ENCODE assay signal across 19 cellular contexts in the genomic region with DNA sequence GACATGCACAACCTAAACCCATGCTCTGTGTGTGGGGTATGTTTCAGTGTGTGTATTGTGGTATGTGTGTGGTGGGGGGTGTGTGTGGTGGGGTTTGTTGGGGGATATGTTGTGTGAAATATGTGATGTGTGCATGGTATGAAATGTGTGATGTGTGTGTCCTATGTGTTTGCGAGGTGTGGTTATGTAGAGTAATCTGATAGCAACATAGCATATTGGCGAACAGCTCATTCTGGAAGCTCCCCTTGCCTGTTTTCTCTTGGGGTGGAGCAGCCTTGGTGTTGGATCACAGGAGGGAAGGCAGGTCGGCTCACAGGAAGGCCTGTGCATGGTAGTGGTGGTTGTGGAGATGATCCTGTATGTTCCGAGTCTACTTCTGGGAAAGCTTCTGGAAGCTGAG.
"Had no signal": no experiment of that assay in that cellular context is flagged by ENCODE, and none has a peak within 500 bp of the region (broad histone marks: within the 10 kb centered on the region; RNA-seq: fewer than 3 reads in every experiment).

No MANE protein-coding gene starts in this region.

- H3K9me3 ChIP-seq: prostate gland, SJCRH30, thoracic aorta had no signal

- H3K4me3 ChIP-seq: prostate gland, SJCRH30, smooth muscle cell, thoracic aorta had no signal

- H3K27me3 Mint-ChIP-seq: activated CD4-positive, alpha-beta memory T cell treated with anti-CD3 and anti-CD28 coated beads for 36 hours; activated CD8-positive, alpha-beta memory T cell treated with anti-CD3 and anti-CD28 coated beads, Interleukin-2, amount 10 ng/mL, durations not matched to agents 7 days and 5 days; T-helper 17 cell had no signal

- H3K4me3 Mint-ChIP-seq: activated CD4-positive, alpha-beta memory T cell treated with anti-CD3 and anti-CD28 coated beads for 36 hours; activated CD8-positive, alpha-beta memory T cell treated with anti-CD3 and anti-CD28 coated beads, Interleukin-2, amount 10 ng/mL, durations not matched to agents 7 days and 5 days; T-helper 17 cell had no signal

- H3K27ac Mint-ChIP-seq: activated CD4-positive, alpha-beta memory T cell treated with anti-CD3 and anti-CD28 coated beads for 36 hours; T-helper 17 cell had no signal

- DNase-seq: activated CD4-positive, alpha-beta memory T cell treated with anti-CD3 and anti-CD28 coated beads for 36 hours; activated CD8-positive, alpha-beta memory T cell treated with anti-CD3 and anti-CD28 coated beads, Interleukin-2, amount 10 ng/mL, durations not matched to agents 7 days and 5 days; activated gamma-delta T cell treated with Interleukin-2 at 50 U/mL for 16 hours; amniotic stem cell; central memory CD4-positive, alpha-beta T cell; erythroblast; left ventricle myocardium superior; SJCRH30; stimulated activated CD4-positive, alpha-beta T cell treated with anti-CD3 and anti-CD28 coated beads, Interleukin-4, amount 100 ng/mL, for 1 hour; T-helper 17 cell; WERI-Rb-1 had no signal

- FAIRE-seq: colon, endometrium, frontal cortex had no signal

- H3K9me3 Mint-ChIP-seq: activated CD4-positive, alpha-beta memory T cell treated with anti-CD3 and anti-CD28 coated beads for 36 hours; activated naive CD4-positive, alpha-beta T cell treated with anti-CD3 and anti-CD28 coated beads, Interleukin-2, amount 50 U/mL, for 72 hours had no signal

- H3K27me3 ChIP-seq: SJCRH30 had no signal

- ATAC-seq: activated CD8-positive, alpha-beta memory T cell treated with anti-CD3 and anti-CD28 coated beads, Interleukin-2, amount 10 ng/mL, durations not matched to agents 7 days and 5 days; activated naive CD4-positive, alpha-beta T cell treated with anti-CD3 and anti-CD28 coated beads, Interleukin-2, amount 50 U/mL, for 72 hours; sciatic nerve; T-helper 17 cell had no signal

- H3K4me1 ChIP-seq: prostate gland, SJCRH30 had no signal

- H3K4me2 ChIP-seq: smooth muscle cell had no signal

- H3K36me3 ChIP-seq: prostate gland had no signal

- H3K27ac ChIP-seq: prostate gland, SJCRH30, thoracic aorta, WERI-Rb-1 had no signal
